ENCODE assay signal across 2 cellular contexts in genomic region chr6:21437583-21437982, GRCh38.
TF ChIP-seq lines count a peak whose summit lies in the region.

No MANE protein-coding gene starts in this region.

TF ChIP-seq in SK-N-SH treated with all-trans-retinoic acid at 6 μM for 48 hours, 23 proteins besides CTCF, POLR2A, EP300 and RAD21 (continued from another document):
- TF ChIP-seq ZNF565 (CRISPR knock-in tag; conservative IDR thresholded peaks at IDR 0.05; ENCODE audit: low read depth) = no peak
- TF ChIP-seq ZC3H10 (CRISPR knock-in tag; IDR thresholded peaks at IDR 0.05) = no peak
- no peak for TF ChIP-seq PATZ1 (CRISPR knock-in tag; IDR thresholded peaks at IDR 0.05; ENCODE audit: borderline replicate concordance)
- no peak for TF ChIP-seq CSDC2 (CRISPR knock-in tag; IDR thresholded peaks at IDR 0.05)
- TF ChIP-seq RARB (CRISPR knock-in tag; IDR thresholded peaks at IDR 0.05) = no peak

TF ChIP-seq in GM23338, 12 proteins besides CTCF, POLR2A, EP300 and RAD21 (continued from another document):
- TF ChIP-seq ZNF462 (CRISPR knock-in tag; IDR thresholded peaks at IDR 0.05) = no peak
- no peak for TF ChIP-seq EZH2 (IDR thresholded peaks at IDR 0.05; ENCODE audit: low read depth, unreplicated experiment)
- TF ChIP-seq STAT1 (IDR thresholded peaks at IDR 0.05; ENCODE audit: unreplicated experiment) = no peak
- no peak for TF ChIP-seq ETS1 (IDR thresholded peaks at IDR 0.05)
- no peak for TF ChIP-seq ZNF331 (CRISPR knock-in tag; IDR thresholded peaks at IDR 0.05; ENCODE audit: low read depth)
- no peak for TF ChIP-seq EZH2phosphoT487 (IDR thresholded peaks at IDR 0.05; ENCODE audit: unreplicated experiment)
TF ChIP-seq in GM23338: peak in this region for 0.
